Comparison of ENCODE assay signal across 14 cellular contexts in the genomic region with DNA sequence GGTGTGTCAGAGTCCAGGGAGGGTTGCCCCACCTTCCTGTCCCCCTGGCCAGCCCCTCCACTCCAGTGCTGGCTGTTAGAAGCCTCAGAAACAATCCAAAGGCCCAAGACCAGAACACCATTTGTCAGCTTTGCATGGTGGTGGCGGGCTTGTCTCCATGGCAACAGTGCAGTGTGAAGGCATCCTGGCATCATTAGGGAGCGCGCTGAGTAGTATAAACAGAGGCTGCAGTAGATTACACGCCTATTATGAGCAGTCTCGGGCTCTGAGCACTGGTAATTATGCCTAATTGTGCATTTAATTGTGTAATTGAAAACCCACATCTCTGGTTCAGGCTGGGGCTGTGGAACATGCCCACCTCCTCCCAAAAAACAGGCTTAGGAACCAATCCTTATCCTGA. TPM values are rescaled to one million over a fixed set of nuclear protein-coding genes. Genes with fewer than 3 reads are reported as not detected.
A peak's percentile ranks its signal among the peaks of the same experiment; 100 is the strongest.
DNase-seq lines count a peak whose midpoint lies in the region; ATAC-seq and TF ChIP-seq lines count a peak whose summit lies in the region.
"Had no signal": no experiment of that assay in that cellular context is flagged by ENCODE, and none has a peak within 500 bp of the region (broad histone marks: within the 10 kb centered on the region; RNA-seq: fewer than 3 reads in every experiment).

No MANE protein-coding gene starts in this region.

- H3K4me1 Mint-ChIP-seq in natural killer cell, result no peaks in the 10 kb centered on the region

- no peak for TF ChIP-seq CTCF in natural killer cell (IDR thresholded peaks at IDR 0.05)

- no peak overlapping the region for H3K4me3 Mint-ChIP-seq in natural killer cell
- H3K4me3 Mint-ChIP-seq: activated T-cell treated with anti-CD3 and anti-CD28 coated beads, Interleukin-2, amount 50 U/mL, for 72 hours had no signal

- H3K9me3 Mint-ChIP-seq in natural killer cell, result no peaks in the 10 kb centered on the region
- H3K9me3 Mint-ChIP-seq: activated T-cell treated with anti-CD3 and anti-CD28 coated beads, Interleukin-2, amount 50 U/mL, for 72 hours had no signal

- DNase-seq in NCI-H82 (lab: John Stamatoyannopoulos, UW) (peak; percentile 42), NCI-H82 treated with DMSO at 0.1 percent for 48 hours (lab: John Stamatoyannopoulos, UW; ENCODE audit: unreplicated experiment) (no peak), SK-N-DZ (ENCODE audit: low spot score) (peak; percentile 51), head of caudate nucleus (peak; percentile 35 to 88 (median 66)), superior temporal gyrus (ENCODE audit: extremely low spot score) (peak; percentile 79), SHP77 (lab: John Stamatoyannopoulos, UW) (no peak), natural killer cell (no peak), NCI-H2171 treated with DMSO at 0.1 percent for 48 hours (lab: John Stamatoyannopoulos, UW) (no peak)
- DNase-seq: activated CD4-positive, alpha-beta T cell treated with anti-CD3 and anti-CD28 coated beads for 48 hours; activated T-cell treated with anti-CD3 and anti-CD28 coated beads, Interleukin-2, amount 50 U/mL, for 72 hours; NCI-H446 treated with DMSO at 0.1 percent for 48 hours had no signal

- no peak overlapping the region for H3K27ac Mint-ChIP-seq in natural killer cell
- H3K27ac Mint-ChIP-seq: activated T-cell treated with anti-CD3 and anti-CD28 coated beads, Interleukin-2, amount 50 U/mL, for 72 hours had no signal

- H3K27me3 Mint-ChIP-seq in natural killer cell (ENCODE audit: low read depth in 2 of 2), result no peaks in the 10 kb centered on the region

- no peaks in the 10 kb centered on the region for H3K36me3 Mint-ChIP-seq in natural killer cell

- no peak for ATAC-seq in natural killer cell
- ATAC-seq: activated T-cell treated with anti-CD3 and anti-CD28 coated beads, Interleukin-2, amount 50 U/mL, for 72 hours; pancreas had no signal

- intact Hi-C loops in head of caudate nucleus (cut with DNase I) (no loop called here), natural killer cell (cut with micrococcal nuclease) (no loop called here)

RNA-seq across cellular contexts. Expression of gene NKAIN1, which starts 11.8 kb away (rescaled TPM):
- polyA plus RNA-seq in SK-N-DZ (2014; cell fraction: cytosol; rRNA removed), result 35.2 and 41.0 TPM in 2 replicates
- polyA plus RNA-seq in SK-N-DZ (2014; cell fraction: nucleus; rRNA removed), result 12.1 and 12.2 TPM in 2 replicates
- total RNA-seq in natural killer cell, result not detected
- total RNA-seq: activated T-cell treated with anti-CD3 and anti-CD28 coated beads, Interleukin-2, amount 50 U/mL, for 72 hours; mesenteric fat pad; thoracic aorta had no signal

Comparison
In these comparisons a context has a peak if more than half of its experiments do, and no peak if none do; other contexts are left out.
1. DNase-seq: peak in NCI-H82 (single experiment), SK-N-DZ (single experiment), head of caudate nucleus (42 of 42) and superior temporal gyrus (single experiment); none in NCI-H82 treated with DMSO at 0.1 percent for 48 hours (single experiment), SHP77 (0 of 2), natural killer cell (single experiment) and NCI-H2171 treated with DMSO at 0.1 percent for 48 hours (single experiment).